Comparison of ENCODE assay signal across 9 cellular contexts in genomic region chr17:70168979-70169706, GRCh38.
DNase-seq lines count a peak whose midpoint lies in the region; ATAC-seq lines count a peak whose summit lies in the region.
"Had no signal": no experiment of that assay in that cellular context is flagged by ENCODE, and none has a peak within 500 bp of the region (broad histone marks: within the 10 kb centered on the region; RNA-seq: fewer than 3 reads in every experiment).

Gene KCNJ2 (plus strand): TSS chr17:70169532. CDS start chr17:70175040, 5,508 bp downstream.

- no peaks in the 10 kb centered on the region for H3K36me3 Mint-ChIP-seq in T-helper 2 cell treated with Interferon-gamma antibody and Interleukin-4, amounts not matched to agents 5 μg/mL and 100 μg/mL, for 36 hours (ENCODE audit: low read depth)

- peaks cover 62% of the 10 kb centered on the region for H3K27me3 Mint-ChIP-seq in T-helper 2 cell treated with Interferon-gamma antibody and Interleukin-4, amounts not matched to agents 5 μg/mL and 100 μg/mL, for 36 hours (ENCODE audit: low read depth)

- ATAC-seq in HG02870 (IDR thresholded peaks at IDR 0.05; ENCODE audit: unreplicated experiment) = peak; percentile 96

- H3K4me1 Mint-ChIP-seq in T-helper 2 cell treated with Interferon-gamma antibody and Interleukin-4, amounts not matched to agents 5 μg/mL and 100 μg/mL, for 36 hours (ENCODE audit: low read depth) = peaks cover 9% of the 10 kb centered on the region

- no peaks in the 10 kb centered on the region for H3K9me3 Mint-ChIP-seq in T-helper 2 cell treated with Interferon-gamma antibody and Interleukin-4, amounts not matched to agents 5 μg/mL and 100 μg/mL, for 36 hours

- H3K27ac ChIP-seq in cingulate gyrus (ENCODE audit: low read depth, low read length) = peak within 1 kb of the TSS; percentile 90

- no peak within 1 kb of the TSS for H3K27ac Mint-ChIP-seq in T-helper 2 cell treated with Interferon-gamma antibody and Interleukin-4, amounts not matched to agents 5 μg/mL and 100 μg/mL, for 36 hours

- DNase-seq in activated CD4-positive, alpha-beta T cell treated with anti-CD3 and anti-CD28 coated beads for 24 hours (ENCODE audit: low read depth in 2 of 2) = peak; percentile 7 to 44
- DNase-seq in activated CD4-positive, alpha-beta T cell treated with anti-CD3 and anti-CD28 coated beads for 1 hour = no peak
- DNase-seq in NCI-H1436 treated with DMSO at 0.1 percent for 48 hours (lab: John Stamatoyannopoulos, UW) (peak; percentile 37), kidney glomerular epithelial cell (lab: John Stamatoyannopoulos, UW) (peak; percentile 69)
- peak; percentile 74 for DNase-seq in T-helper 2 cell treated with Interferon-gamma antibody and Interleukin-4, amounts not matched to agents 5 μg/mL and 100 μg/mL, for 36 hours (ENCODE audit: low spot score)
- peak; percentile 40 for DNase-seq in stimulated activated CD4-positive, alpha-beta T cell treated with anti-CD3 and anti-CD28 coated beads, Interleukin-12 subunit alpha, Interleukin-12 subunit beta, amount 100 ng/mL, for 4 hours
- DNase-seq: DND-41 had no signal

- peak within 1 kb of the TSS; percentile 81 for H3K4me3 Mint-ChIP-seq in T-helper 2 cell treated with Interferon-gamma antibody and Interleukin-4, amounts not matched to agents 5 μg/mL and 100 μg/mL, for 36 hours
